ENCODE assay signal across 1 cellular context in genomic region chrX:21798677-21799219, GRCh38.
TF ChIP-seq lines count a peak whose summit lies in the region.

No MANE protein-coding gene starts in this region.

TF ChIP-seq in A549, 52 proteins besides CTCF, POLR2A, EP300 and RAD21 (continued from another document):
- TF ChIP-seq REST (IDR thresholded peaks at IDR 0.05), result no peak
- TF ChIP-seq POLR2AphosphoS2 (conservative IDR thresholded peaks at IDR 0.05; ENCODE audit: low read length), result no peak
